1 cellular context compared by ENCODE assay signal in the genomic region with DNA sequence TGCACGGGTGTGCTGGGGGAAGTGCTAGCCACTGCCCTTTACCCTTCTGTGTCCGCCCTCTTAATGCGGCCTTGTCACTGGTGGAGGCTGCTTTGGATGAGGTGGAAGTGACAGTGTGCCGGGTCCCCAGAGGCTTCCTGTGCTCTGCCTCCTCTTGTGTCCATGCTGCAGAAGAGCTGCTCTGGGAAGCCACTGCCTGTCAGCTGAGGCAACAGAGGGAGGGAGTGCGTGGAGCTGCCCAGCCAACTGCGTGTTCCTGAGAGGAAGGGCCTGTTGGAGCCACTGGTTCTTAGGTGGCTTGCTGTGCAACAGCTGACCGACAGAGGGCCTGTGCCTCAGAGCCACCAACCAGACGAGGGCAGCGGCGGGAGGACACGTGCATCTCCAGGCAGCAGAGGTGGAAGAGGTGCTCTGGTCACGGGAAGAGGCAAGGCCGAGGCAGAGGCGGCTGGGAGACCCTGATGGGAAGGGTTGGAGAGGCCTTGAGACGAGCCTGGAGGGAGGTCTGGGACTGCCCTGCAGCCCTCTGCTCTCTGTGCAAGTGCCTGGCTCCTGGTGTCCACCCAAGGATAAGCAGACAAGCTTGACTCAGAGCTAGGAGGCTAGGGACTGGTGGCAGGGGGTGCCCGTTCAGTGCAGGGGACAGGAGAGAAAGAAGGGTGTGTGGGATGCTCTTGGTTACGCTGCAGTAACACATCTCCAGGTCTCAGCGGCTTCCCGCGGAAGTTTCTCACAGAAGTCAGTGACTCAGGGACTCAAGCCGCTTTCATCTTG.
TF ChIP-seq lines count a peak whose summit lies in the region.

No MANE protein-coding gene starts in this region.

TF ChIP-seq in HepG2, 621 proteins besides CTCF, POLR2A, EP300 and RAD21 (continued from another document and continues in another):
- TF ChIP-seq, protein P1, sequence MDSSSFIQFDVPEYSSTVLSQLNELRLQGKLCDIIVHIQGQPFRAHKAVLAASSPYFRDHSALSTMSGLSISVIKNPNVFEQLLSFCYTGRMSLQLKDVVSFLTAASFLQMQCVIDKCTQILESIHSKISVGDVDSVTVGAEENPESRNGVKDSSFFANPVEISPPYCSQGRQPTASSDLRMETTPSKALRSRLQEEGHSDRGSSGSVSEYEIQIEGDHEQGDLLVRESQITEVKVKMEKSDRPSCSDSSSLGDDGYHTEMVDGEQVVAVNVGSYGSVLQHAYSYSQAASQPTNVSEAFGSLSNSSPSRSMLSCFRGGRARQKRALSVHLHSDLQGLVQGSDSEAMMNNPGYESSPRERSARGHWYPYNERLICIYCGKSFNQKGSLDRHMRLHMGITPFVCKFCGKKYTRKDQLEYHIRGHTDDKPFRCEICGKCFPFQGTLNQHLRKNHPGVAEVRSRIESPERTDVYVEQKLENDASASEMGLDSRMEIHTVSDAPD (CRISPR knock-in tag; IDR thresholded peaks at IDR 0.05): peak; percentile 87; the same call in 1 of the 2 replicates
- TF ChIP-seq MED13 (CRISPR knock-in tag; IDR thresholded peaks at IDR 0.05) (no peak), ZNF547 (CRISPR knock-in tag; IDR thresholded peaks at IDR 0.05) (peak; percentile 87; the same call in 1 of the 2 replicates), ZNF749 (CRISPR knock-in tag; IDR thresholded peaks at IDR 0.05; ENCODE audit: borderline replicate concordance) (peak; percentile 79; the same call in 1 of the 2 replicates), ZMAT3 (CRISPR knock-in tag; conservative IDR thresholded peaks at IDR 0.05) (peak; percentile 69; the same call in 1 of the 2 replicates), HMG20B (CRISPR knock-in tag; conservative IDR thresholded peaks at IDR 0.05) (no peak), ZNF616 (CRISPR knock-in tag; IDR thresholded peaks at IDR 0.05; ENCODE audit: low read depth) (peak; percentile 84; the same call in 1 of the 2 replicates), TAF1 (CRISPR knock-in tag; IDR thresholded peaks at IDR 0.05) (peak; percentile 50; the same call in 1 of the 2 replicates), MYNN (CRISPR knock-in tag; IDR thresholded peaks at IDR 0.05; ENCODE audit: low read depth) (no peak), ZNF34 (CRISPR knock-in tag; IDR thresholded peaks at IDR 0.05; ENCODE audit: borderline replicate concordance) (no peak), HIVEP1 (CRISPR knock-in tag; IDR thresholded peaks at IDR 0.05) (peak; percentile 52; the same call in 1 of the 2 replicates), ZNF160 (CRISPR knock-in tag; IDR thresholded peaks at IDR 0.05) (peak; percentile 72; the same call in 1 of the 2 replicates), ZFX (CRISPR knock-in tag; IDR thresholded peaks at IDR 0.05; ENCODE audit: low read depth) (peak; percentile 91), HOXA5 (CRISPR knock-in tag; IDR thresholded peaks at IDR 0.05) (no peak), POLR2AphosphoS5 (IDR thresholded peaks at IDR 0.05; ENCODE audit: low read depth, low read length) (peak; percentile 43), ZNF350 (CRISPR knock-in tag; IDR thresholded peaks at IDR 0.05; ENCODE audit: borderline replicate concordance, low read depth) (no peak), CCDC6 (CRISPR knock-in tag; IDR thresholded peaks at IDR 0.05) (peak; percentile 73), HNRNPL (IDR thresholded peaks at IDR 0.05; ENCODE audit: low read depth, low read length) (peak; percentile 58; the same call in 1 of the 2 replicates), ZNF33B (CRISPR knock-in tag; IDR thresholded peaks at IDR 0.05) (peak; percentile 87; the same call in 1 of the 2 replicates), ZNF549 (CRISPR knock-in tag; IDR thresholded peaks at IDR 0.05) (no peak), AHR (CRISPR knock-in tag; IDR thresholded peaks at IDR 0.05) (0 out of 2 replicates have a peak, but pooled peaks have one; percentile 41), ZNF143 (CRISPR knock-in tag; IDR thresholded peaks at IDR 0.05) (peak; percentile 4), GATA4 (IDR thresholded peaks at IDR 0.05; ENCODE audit: borderline replicate concordance, low read depth) (no peak), ZNF557 (CRISPR knock-in tag; IDR thresholded peaks at IDR 0.05) (no peak), NFKBIZ (CRISPR knock-in tag; IDR thresholded peaks at IDR 0.05) (0 out of 2 replicates have a peak, but pooled peaks have one; percentile 18), FLYWCH1 (CRISPR knock-in tag; IDR thresholded peaks at IDR 0.05) (no peak; the same call in 1 of the 2 replicates), NFATC3 (CRISPR knock-in tag; IDR thresholded peaks at IDR 0.05) (0 out of 2 replicates have a peak, but pooled peaks have one; percentile 73), ZNF615 (CRISPR knock-in tag; IDR thresholded peaks at IDR 0.05; ENCODE audit: borderline replicate concordance) (no peak), ZFP36L1 (CRISPR knock-in tag; IDR thresholded peaks at IDR 0.05) (0 out of 2 replicates have a peak, but pooled peaks have one; percentile 50)
- TF ChIP-seq, protein P2, sequence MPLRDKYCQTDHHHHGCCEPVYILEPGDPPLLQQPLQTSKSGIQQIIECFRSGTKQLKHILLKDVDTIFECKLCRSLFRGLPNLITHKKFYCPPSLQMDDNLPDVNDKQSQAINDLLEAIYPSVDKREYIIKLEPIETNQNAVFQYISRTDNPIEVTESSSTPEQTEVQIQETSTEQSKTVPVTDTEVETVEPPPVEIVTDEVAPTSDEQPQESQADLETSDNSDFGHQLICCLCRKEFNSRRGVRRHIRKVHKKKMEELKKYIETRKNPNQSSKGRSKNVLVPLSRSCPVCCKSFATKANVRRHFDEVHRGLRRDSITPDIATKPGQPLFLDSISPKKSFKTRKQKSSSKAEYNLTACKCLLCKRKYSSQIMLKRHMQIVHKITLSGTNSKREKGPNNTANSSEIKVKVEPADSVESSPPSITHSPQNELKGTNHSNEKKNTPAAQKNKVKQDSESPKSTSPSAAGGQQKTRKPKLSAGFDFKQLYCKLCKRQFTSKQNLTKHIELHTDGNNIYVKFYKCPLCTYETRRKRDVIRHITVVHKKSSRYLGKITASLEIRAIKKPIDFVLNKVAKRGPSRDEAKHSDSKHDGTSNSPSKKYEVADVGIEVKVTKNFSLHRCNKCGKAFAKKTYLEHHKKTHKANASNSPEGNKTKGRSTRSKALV (CRISPR knock-in tag; IDR thresholded peaks at IDR 0.05): no peak; the same call in 1 of the 2 replicates
- TF ChIP-seq, protein P3, sequence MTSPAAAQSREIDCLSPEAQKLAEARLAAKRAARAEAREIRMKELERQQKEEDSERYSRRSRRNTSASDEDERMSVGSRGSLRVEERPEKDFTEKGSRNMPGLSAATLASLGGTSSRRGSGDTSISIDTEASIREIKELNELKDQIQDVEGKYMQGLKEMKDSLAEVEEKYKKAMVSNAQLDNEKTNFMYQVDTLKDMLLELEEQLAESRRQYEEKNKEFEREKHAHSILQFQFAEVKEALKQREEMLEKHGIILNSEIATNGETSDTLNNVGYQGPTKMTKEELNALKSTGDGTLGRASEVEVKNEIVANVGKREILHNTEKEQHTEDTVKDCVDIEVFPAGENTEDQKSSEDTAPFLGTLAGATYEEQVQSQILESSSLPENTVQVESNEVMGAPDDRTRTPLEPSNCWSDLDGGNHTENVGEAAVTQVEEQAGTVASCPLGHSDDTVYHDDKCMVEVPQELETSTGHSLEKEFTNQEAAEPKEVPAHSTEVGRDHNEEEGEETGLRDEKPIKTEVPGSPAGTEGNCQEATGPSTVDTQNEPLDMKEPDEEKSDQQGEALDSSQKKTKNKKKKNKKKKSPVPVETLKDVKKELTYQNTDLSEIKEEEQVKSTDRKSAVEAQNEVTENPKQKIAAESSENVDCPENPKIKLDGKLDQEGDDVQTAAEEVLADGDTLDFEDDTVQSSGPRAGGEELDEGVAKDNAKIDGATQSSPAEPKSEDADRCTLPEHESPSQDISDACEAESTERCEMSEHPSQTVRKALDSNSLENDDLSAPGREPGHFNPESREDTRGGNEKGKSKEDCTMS (CRISPR knock-in tag; conservative IDR thresholded peaks at IDR 0.05): no peak
- TF ChIP-seq, protein P4, sequence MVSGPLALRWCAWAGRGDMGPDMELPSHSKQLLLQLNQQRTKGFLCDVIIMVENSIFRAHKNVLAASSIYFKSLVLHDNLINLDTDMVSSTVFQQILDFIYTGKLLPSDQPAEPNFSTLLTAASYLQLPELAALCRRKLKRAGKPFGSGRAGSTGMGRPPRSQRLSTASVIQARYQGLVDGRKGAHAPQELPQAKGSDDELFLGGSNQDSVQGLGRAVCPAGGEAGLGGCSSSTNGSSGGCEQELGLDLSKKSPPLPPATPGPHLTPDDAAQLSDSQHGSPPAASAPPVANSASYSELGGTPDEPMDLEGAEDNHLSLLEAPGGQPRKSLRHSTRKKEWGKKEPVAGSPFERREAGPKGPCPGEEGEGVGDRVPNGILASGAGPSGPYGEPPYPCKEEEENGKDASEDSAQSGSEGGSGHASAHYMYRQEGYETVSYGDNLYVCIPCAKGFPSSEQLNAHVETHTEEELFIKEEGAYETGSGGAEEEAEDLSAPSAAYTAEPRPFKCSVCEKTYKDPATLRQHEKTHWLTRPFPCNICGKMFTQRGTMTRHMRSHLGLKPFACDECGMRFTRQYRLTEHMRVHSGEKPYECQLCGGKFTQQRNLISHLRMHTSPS (CRISPR knock-in tag; IDR thresholded peaks at IDR 0.05; ENCODE audit: low read depth): peak; percentile 33; the same call in 1 of the 2 replicates
- TF ChIP-seq, protein P5, sequence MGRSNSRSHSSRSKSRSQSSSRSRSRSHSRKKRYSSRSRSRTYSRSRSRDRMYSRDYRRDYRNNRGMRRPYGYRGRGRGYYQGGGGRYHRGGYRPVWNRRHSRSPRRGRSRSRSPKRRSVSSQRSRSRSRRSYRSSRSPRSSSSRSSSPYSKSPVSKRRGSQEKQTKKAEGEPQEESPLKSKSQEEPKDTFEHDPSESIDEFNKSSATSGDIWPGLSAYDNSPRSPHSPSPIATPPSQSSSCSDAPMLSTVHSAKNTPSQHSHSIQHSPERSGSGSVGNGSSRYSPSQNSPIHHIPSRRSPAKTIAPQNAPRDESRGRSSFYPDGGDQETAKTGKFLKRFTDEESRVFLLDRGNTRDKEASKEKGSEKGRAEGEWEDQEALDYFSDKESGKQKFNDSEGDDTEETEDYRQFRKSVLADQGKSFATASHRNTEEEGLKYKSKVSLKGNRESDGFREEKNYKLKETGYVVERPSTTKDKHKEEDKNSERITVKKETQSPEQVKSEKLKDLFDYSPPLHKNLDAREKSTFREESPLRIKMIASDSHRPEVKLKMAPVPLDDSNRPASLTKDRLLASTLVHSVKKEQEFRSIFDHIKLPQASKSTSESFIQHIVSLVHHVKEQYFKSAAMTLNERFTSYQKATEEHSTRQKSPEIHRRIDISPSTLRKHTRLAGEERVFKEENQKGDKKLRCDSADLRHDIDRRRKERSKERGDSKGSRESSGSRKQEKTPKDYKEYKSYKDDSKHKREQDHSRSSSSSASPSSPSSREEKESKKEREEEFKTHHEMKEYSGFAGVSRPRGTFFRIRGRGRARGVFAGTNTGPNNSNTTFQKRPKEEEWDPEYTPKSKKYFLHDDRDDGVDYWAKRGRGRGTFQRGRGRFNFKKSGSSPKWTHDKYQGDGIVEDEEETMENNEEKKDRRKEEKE (IDR thresholded peaks at IDR 0.05): no peak
- TF ChIP-seq, protein P6, sequence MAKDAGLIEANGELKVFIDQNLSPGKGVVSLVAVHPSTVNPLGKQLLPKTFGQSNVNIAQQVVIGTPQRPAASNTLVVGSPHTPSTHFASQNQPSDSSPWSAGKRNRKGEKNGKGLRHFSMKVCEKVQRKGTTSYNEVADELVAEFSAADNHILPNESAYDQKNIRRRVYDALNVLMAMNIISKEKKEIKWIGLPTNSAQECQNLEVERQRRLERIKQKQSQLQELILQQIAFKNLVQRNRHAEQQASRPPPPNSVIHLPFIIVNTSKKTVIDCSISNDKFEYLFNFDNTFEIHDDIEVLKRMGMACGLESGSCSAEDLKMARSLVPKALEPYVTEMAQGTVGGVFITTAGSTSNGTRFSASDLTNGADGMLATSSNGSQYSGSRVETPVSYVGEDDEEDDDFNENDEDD (CRISPR knock-in tag; IDR thresholded peaks at IDR 0.05; ENCODE audit: borderline replicate concordance): peak; percentile 97
- TF ChIP-seq, protein P7, sequence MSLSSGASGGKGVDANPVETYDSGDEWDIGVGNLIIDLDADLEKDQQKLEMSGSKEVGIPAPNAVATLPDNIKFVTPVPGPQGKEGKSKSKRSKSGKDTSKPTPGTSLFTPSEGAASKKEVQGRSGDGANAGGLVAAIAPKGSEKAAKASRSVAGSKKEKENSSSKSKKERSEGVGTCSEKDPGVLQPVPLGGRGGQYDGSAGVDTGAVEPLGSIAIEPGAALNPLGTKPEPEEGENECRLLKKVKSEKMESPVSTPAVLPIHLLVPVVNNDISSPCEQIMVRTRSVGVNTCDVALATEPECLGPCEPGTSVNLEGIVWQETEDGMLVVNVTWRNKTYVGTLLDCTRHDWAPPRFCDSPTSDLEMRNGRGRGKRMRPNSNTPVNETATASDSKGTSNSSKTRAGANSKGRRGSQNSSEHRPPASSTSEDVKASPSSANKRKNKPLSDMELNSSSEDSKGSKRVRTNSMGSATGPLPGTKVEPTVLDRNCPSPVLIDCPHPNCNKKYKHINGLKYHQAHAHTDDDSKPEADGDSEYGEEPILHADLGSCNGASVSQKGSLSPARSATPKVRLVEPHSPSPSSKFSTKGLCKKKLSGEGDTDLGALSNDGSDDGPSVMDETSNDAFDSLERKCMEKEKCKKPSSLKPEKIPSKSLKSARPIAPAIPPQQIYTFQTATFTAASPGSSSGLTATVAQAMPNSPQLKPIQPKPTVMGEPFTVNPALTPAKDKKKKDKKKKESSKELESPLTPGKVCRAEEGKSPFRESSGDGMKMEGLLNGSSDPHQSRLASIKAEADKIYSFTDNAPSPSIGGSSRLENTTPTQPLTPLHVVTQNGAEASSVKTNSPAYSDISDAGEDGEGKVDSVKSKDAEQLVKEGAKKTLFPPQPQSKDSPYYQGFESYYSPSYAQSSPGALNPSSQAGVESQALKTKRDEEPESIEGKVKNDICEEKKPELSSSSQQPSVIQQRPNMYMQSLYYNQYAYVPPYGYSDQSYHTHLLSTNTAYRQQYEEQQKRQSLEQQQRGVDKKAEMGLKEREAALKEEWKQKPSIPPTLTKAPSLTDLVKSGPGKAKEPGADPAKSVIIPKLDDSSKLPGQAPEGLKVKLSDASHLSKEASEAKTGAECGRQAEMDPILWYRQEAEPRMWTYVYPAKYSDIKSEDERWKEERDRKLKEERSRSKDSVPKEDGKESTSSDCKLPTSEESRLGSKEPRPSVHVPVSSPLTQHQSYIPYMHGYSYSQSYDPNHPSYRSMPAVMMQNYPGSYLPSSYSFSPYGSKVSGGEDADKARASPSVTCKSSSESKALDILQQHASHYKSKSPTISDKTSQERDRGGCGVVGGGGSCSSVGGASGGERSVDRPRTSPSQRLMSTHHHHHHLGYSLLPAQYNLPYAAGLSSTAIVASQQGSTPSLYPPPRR (CRISPR knock-in tag; IDR thresholded peaks at IDR 0.05; ENCODE audit: borderline replicate concordance): no peak
- TF ChIP-seq, protein P8, sequence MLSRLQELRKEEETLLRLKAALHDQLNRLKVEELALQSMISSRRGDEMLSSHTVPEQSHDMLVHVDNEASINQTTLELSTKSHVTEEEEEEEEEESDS (CRISPR knock-in tag; IDR thresholded peaks at IDR 0.05; ENCODE audit: borderline replicate concordance): peak; percentile 83; the same call in 1 of the 2 replicates
- TF ChIP-seq, protein P9, sequence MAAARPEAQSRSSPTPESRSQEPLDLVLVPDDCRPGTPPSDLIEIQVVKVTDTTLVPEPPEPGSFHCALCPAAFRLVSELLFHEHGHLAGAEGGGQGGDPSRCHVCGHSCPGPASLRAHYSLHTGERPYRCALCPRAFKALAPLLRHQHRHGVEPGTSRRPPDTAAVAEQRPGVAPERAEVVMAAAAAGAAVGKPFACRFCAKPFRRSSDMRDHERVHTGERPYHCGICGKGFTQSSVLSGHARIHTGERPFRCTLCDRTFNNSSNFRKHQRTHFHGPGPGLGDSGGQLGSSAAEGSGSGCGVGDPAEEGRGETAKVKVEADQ (CRISPR knock-in tag; IDR thresholded peaks at IDR 0.05; ENCODE audit: borderline replicate concordance): peak; percentile 76
